Comparison of ENCODE assay signal across 16 cellular contexts in genomic region chr9:28648723-28649122, GRCh38.
DNase-seq lines count a peak whose midpoint lies in the region; ATAC-seq and TF ChIP-seq lines count a peak whose summit lies in the region.
"Had no signal": no experiment of that assay in that cellular context is flagged by ENCODE, and none has a peak within 500 bp of the region (broad histone marks: within the 10 kb centered on the region; RNA-seq: fewer than 3 reads in every experiment).

No MANE protein-coding gene starts in this region.

- no peaks in the 10 kb centered on the region for H3K4me1 ChIP-seq in RWPE2 (ENCODE audit: insufficient read depth, poor library complexity, severe bottlenecking)
- H3K4me1 ChIP-seq: adrenal gland, tibial nerve had no signal

- DNase-seq in Jurkat, Clone E6-1 (ENCODE audit: low read depth, low spot score) = peak; percentile 9
- no peak for DNase-seq in RWPE2 (ENCODE audit: low spot score)
- peak; percentile 11 for DNase-seq in iPS DF 4.7 (ENCODE audit: extremely low read depth, low spot score)
- DNase-seq in activated CD8-positive, alpha-beta memory T cell treated with anti-CD3 and anti-CD28 coated beads, Interleukin-2, amount 50 U/mL, for 4 hours = no peak
- no peak for DNase-seq in amniotic stem cell (lab: John Stamatoyannopoulos, UW)
- no peak for DNase-seq in activated CD8-positive, alpha-beta T cell treated with anti-CD3 and anti-CD28 coated beads for 36 hours
- no peak for DNase-seq in germinal center (ENCODE audit: low spot score)
- DNase-seq: activated CD8-positive, alpha-beta memory T cell treated with anti-CD3 and anti-CD28 coated beads for 24 hours; adrenal gland; EL; NCI-H1048; occipital lobe; stimulated activated CD4-positive, alpha-beta T cell treated with anti-CD3 and anti-CD28 coated beads, Interleukin-4, amount 100 ng/mL, for 24 hours had no signal

- H3K27me3 Mint-ChIP-seq in activated CD8-positive, alpha-beta T cell treated with anti-CD3 and anti-CD28 coated beads for 36 hours = no peaks in the 10 kb centered on the region

- no peaks in the 10 kb centered on the region for H3K36me3 ChIP-seq in RWPE2 (ENCODE audit: low read depth)
- H3K36me3 ChIP-seq: adrenal gland, tibial nerve had no signal

- H3K4me3 ChIP-seq in Jurkat, Clone E6-1 (ENCODE audit: low read length) = no peak overlapping the region
- no peak overlapping the region for H3K4me3 ChIP-seq in RWPE2 (ENCODE audit: severe bottlenecking)
- H3K4me3 ChIP-seq: adrenal gland, tibial nerve had no signal

- no peak for ATAC-seq in RWPE2 (ENCODE audit: low read depth)
- ATAC-seq in activated CD8-positive, alpha-beta T cell treated with anti-CD3 and anti-CD28 coated beads for 36 hours = no peak

- TF ChIP-seq CTCF in GM12872 (IDR thresholded peaks at IDR 0.05; ENCODE audit: insufficient read depth, low read depth, low read length) = peak; percentile 32; the same call in 1 of the 3 replicates
- TF ChIP-seq CTCF in RWPE2 (IDR thresholded peaks at IDR 0.05; ENCODE audit: poor library complexity, severe bottlenecking) = peak; percentile 9
- TF ChIP-seq CTCF in activated CD8-positive, alpha-beta T cell treated with anti-CD3 and anti-CD28 coated beads for 36 hours (IDR thresholded peaks at IDR 0.05) = no peak

- CTCF ChIA-PET in activated CD8-positive, alpha-beta T cell treated with anti-CD3 and anti-CD28 coated beads for 36 hours (lab: Charles Lee) = no interaction called here

- no peaks in the 10 kb centered on the region for H3K9me3 ChIP-seq in RWPE2 (ENCODE audit: severe bottlenecking)
- H3K9me3 ChIP-seq: adrenal gland, tibial nerve had no signal

- H3K9me3 Mint-ChIP-seq in activated CD8-positive, alpha-beta T cell treated with anti-CD3 and anti-CD28 coated beads for 36 hours = peaks cover 1% of the 10 kb centered on the region

- no peaks in the 10 kb centered on the region for H3K36me3 Mint-ChIP-seq in activated CD8-positive, alpha-beta T cell treated with anti-CD3 and anti-CD28 coated beads for 36 hours (ENCODE audit: low read depth)
- H3K36me3 Mint-ChIP-seq: CD14-positive monocyte had no signal

- no peak overlapping the region for H3K27ac ChIP-seq in RWPE2 (ENCODE audit: poor library complexity, severe bottlenecking)
- H3K27ac ChIP-seq: adrenal gland, tibial nerve had no signal

- no peak overlapping the region for H3K4me3 Mint-ChIP-seq in activated CD8-positive, alpha-beta T cell treated with anti-CD3 and anti-CD28 coated beads for 36 hours
- H3K4me3 Mint-ChIP-seq: CD14-positive monocyte had no signal

- H3K27me3 ChIP-seq in RWPE2 (ENCODE audit: insufficient read depth, poor library complexity, severe bottlenecking) = no peaks in the 10 kb centered on the region
- H3K27me3 ChIP-seq: adrenal gland, tibial nerve had no signal

- intact Hi-C loops in activated CD8-positive, alpha-beta T cell treated with anti-CD3 and anti-CD28 coated beads for 36 hours (cut with micrococcal nuclease) = no loop called here

- no peaks in the 10 kb centered on the region for H3K4me1 Mint-ChIP-seq in activated CD8-positive, alpha-beta T cell treated with anti-CD3 and anti-CD28 coated beads for 36 hours (ENCODE audit: low read depth)
- H3K4me1 Mint-ChIP-seq: CD14-positive monocyte had no signal

- no peak overlapping the region for H3K27ac Mint-ChIP-seq in activated CD8-positive, alpha-beta T cell treated with anti-CD3 and anti-CD28 coated beads for 36 hours
- H3K27ac Mint-ChIP-seq: CD14-positive monocyte had no signal

- POLR2A ChIA-PET in activated CD8-positive, alpha-beta T cell treated with anti-CD3 and anti-CD28 coated beads for 36 hours (lab: Charles Lee) = interaction anchor here (0.6 kb wide), 1 partner anchor 1849 kb away, joined by 3 read pairs; no protein-coding TSS in a partner anchor

Comparison
In these comparisons a context has a peak if more than half of its experiments do, and no peak if none do; other contexts are left out.
1. DNase-seq: peak in Jurkat, Clone E6-1 (single experiment) and iPS DF 4.7 (single experiment); none in RWPE2 (single experiment), activated CD8-positive, alpha-beta memory T cell treated with anti-CD3 and anti-CD28 coated beads, Interleukin-2, amount 50 U/mL, for 4 hours (single experiment), amniotic stem cell (single experiment), activated CD8-positive, alpha-beta T cell treated with anti-CD3 and anti-CD28 coated beads for 36 hours (single experiment) and germinal center (single experiment).